Comparison of ENCODE assay signal across 11 cellular contexts in the genomic region with DNA sequence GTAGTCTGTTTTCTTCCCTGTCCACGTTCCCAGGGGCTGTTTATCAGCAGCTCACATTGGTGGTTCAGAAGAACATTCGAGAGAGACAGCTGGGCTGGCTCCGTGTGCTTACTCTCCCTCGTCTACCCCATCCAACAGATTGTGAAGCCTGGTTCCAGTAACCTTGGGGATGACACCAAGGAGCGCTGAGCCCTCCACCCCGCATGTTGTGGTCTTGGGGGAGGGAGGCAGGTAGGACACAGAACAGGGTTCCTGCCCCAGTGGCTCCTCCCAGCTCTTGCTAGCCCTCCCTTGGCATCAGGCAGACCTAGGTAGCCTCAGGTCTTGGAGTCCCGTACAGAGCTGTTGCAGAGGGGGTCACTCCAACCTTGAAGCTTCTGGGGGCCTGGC. TPM values are rescaled to one million over a fixed set of nuclear protein-coding genes. Genes with fewer than 3 reads are reported as not detected.
DNase-seq lines count a peak whose midpoint lies in the region; ATAC-seq, FAIRE-seq and TF ChIP-seq lines count a peak whose summit lies in the region.
"Had no signal": no experiment of that assay in that cellular context is flagged by ENCODE, and none has a peak within 500 bp of the region (broad histone marks: within the 10 kb centered on the region; RNA-seq: fewer than 3 reads in every experiment).

No MANE protein-coding gene starts in this region.

- H3K9me3 ChIP-seq in keratinocyte (ENCODE audit: control insufficient read depth, low read depth, low read length): no peaks in the 10 kb centered on the region

- peaks cover 50% of the 10 kb centered on the region for H3K4me1 ChIP-seq in keratinocyte (ENCODE audit: control insufficient read depth, extremely low read depth, insufficient read depth, low read length)

- H3K27ac Mint-ChIP-seq in activated T-cell treated with anti-CD3 and anti-CD28 coated beads, Interleukin-2, amount 50 U/mL, for 72 hours: peak overlapping the region; percentile 87
- H3K27ac Mint-ChIP-seq in activated CD4-positive, alpha-beta memory T cell treated with anti-CD3 and anti-CD28 coated beads for 36 hours: peak overlapping the region; percentile 97

- H3K27me3 Mint-ChIP-seq in activated T-cell treated with anti-CD3 and anti-CD28 coated beads, Interleukin-2, amount 50 U/mL, for 72 hours (ENCODE audit: low read depth): no peaks in the 10 kb centered on the region
- no peaks in the 10 kb centered on the region for H3K27me3 Mint-ChIP-seq in activated CD4-positive, alpha-beta memory T cell treated with anti-CD3 and anti-CD28 coated beads for 36 hours

- CTCF ChIA-PET in activated CD4-positive, alpha-beta memory T cell treated with anti-CD3 and anti-CD28 coated beads for 36 hours (lab: Charles Lee): interaction anchor here (0.7 to 2.9 kb wide), 6 partner anchors 13 to 144 kb away, joined by 3 to 13 read pairs (median 6); no protein-coding TSS in a partner anchor

- peak overlapping the region; percentile 74 for H3K9ac ChIP-seq in keratinocyte (ENCODE audit: control insufficient read depth, extremely low read depth, insufficient read depth, low read length)

- H3K79me2 ChIP-seq in keratinocyte (ENCODE audit: control insufficient read depth, insufficient read depth, low read length): peaks cover 89% of the 10 kb centered on the region

- DNase-seq in activated T-cell treated with anti-CD3 and anti-CD28 coated beads, Interleukin-2, amount 50 U/mL, for 72 hours: no peak
- DNase-seq in activated T-cell treated with anti-CD3 and anti-CD28 coated beads for 4 hours (no peak), keratinocyte (ENCODE audit: low read depth, low spot score) (no peak), HT-29 (ENCODE audit: low spot score) (no peak)
- no peak for DNase-seq in activated CD4-positive, alpha-beta memory T cell treated with anti-CD3 and anti-CD28 coated beads for 36 hours
- DNase-seq: activated effector memory CD4-positive, alpha-beta T cell treated with anti-CD3 and anti-CD28 coated beads, Interleukin-2, amount 50 U/mL, for 16 hours; HCEC 1CT; NCI-H1436 treated with DMSO at 0.1 percent for 48 hours had no signal

- H2AFZ ChIP-seq in keratinocyte (ENCODE audit: control insufficient read depth, low read length): no peak overlapping the region

- peaks cover 0 to 3% of the 10 kb centered on the region in 2 experiments for H3K36me3 ChIP-seq in keratinocyte (ENCODE audit: control insufficient read depth in 2 of 2, extremely low read depth in 1 of 2, insufficient read depth in 2 of 2, low read length in 2 of 2)

- H3K27me3 ChIP-seq in keratinocyte (ENCODE audit: control insufficient read depth, extremely low read depth, insufficient read depth, low read length): no peaks in the 10 kb centered on the region

- H4K20me1 ChIP-seq in keratinocyte (ENCODE audit: control insufficient read depth, extremely low read depth, insufficient read depth, low read length): peaks cover 8% of the 10 kb centered on the region

- H3K27ac ChIP-seq in keratinocyte (ENCODE audit: control insufficient read depth, insufficient read depth, low read length) (peak overlapping the region; percentile 82), temporal lobe (ENCODE audit: low read depth, low read length) (peak overlapping the region; percentile 81)

- no peak for TF ChIP-seq CTCF in keratinocyte (optimal IDR thresholded peaks at IDR 0.05 in 1 of 3, IDR thresholded peaks at IDR 0.05 in 1 of 3, conservative IDR thresholded peaks at IDR 0.05 in 1 of 3; ENCODE audit: extremely low read depth in 1 of 3, insufficient read depth in 2 of 3, low read length in 3 of 3)

- H3K36me3 Mint-ChIP-seq in activated T-cell treated with anti-CD3 and anti-CD28 coated beads, Interleukin-2, amount 50 U/mL, for 72 hours (ENCODE audit: insufficient read depth in 2 of 2): peaks cover 20 to 40% of the 10 kb centered on the region in 2 donors
- peaks cover 37% of the 10 kb centered on the region for H3K36me3 Mint-ChIP-seq in activated CD4-positive, alpha-beta memory T cell treated with anti-CD3 and anti-CD28 coated beads for 36 hours

- H3K9me1 ChIP-seq in keratinocyte (ENCODE audit: control insufficient read depth, extremely low read depth, insufficient read depth, low read length): peaks cover 3% of the 10 kb centered on the region

- no peak overlapping the region for H3K4me3 ChIP-seq in keratinocyte (ENCODE audit: control insufficient read depth in 2 of 3, extremely low read depth in 1 of 3, insufficient read depth in 2 of 3, low read depth in 1 of 3, low read length in 3 of 3)

- intact Hi-C loops in activated CD4-positive, alpha-beta memory T cell treated with anti-CD3 and anti-CD28 coated beads for 36 hours (cut with micrococcal nuclease): loop anchor here (10.0 kb wide), 1 partner anchor 365 kb away; the partner anchor contains the start of gene MTMR10

- H3K9me3 Mint-ChIP-seq in activated T-cell treated with anti-CD3 and anti-CD28 coated beads, Interleukin-2, amount 50 U/mL, for 72 hours: peaks cover 0 to 4% of the 10 kb centered on the region in 2 donors
- H3K9me3 Mint-ChIP-seq in activated CD4-positive, alpha-beta memory T cell treated with anti-CD3 and anti-CD28 coated beads for 36 hours: peaks cover 4% of the 10 kb centered on the region

- no peak overlapping the region for H3K4me2 ChIP-seq in keratinocyte (ENCODE audit: control insufficient read depth, extremely low read depth, insufficient read depth, low read depth, low read length)

- no peak for FAIRE-seq in keratinocyte (lab: Jason Lieb, UNC)

- peak overlapping the region; percentile 87 to 93 for H3K4me3 Mint-ChIP-seq in activated T-cell treated with anti-CD3 and anti-CD28 coated beads, Interleukin-2, amount 50 U/mL, for 72 hours
- H3K4me3 Mint-ChIP-seq in activated CD4-positive, alpha-beta memory T cell treated with anti-CD3 and anti-CD28 coated beads for 36 hours: peak overlapping the region; percentile 76

- dilution Hi-C loops in keratinocyte (cut with MboI; ENCODE audit: extremely low pct_ligation_motif_present, low sequenced_read_pairs): no loop called here

- H3K4me1 Mint-ChIP-seq in activated T-cell treated with anti-CD3 and anti-CD28 coated beads, Interleukin-2, amount 50 U/mL, for 72 hours (ENCODE audit: low read depth): peaks cover 100% of the 10 kb centered on the region
- peaks cover 100% of the 10 kb centered on the region for H3K4me1 Mint-ChIP-seq in activated CD4-positive, alpha-beta memory T cell treated with anti-CD3 and anti-CD28 coated beads for 36 hours (ENCODE audit: low read depth)

- no peak for ATAC-seq in activated T-cell treated with anti-CD3 and anti-CD28 coated beads, Interleukin-2, amount 50 U/mL, for 72 hours (replicated peaks in 1 of 2)
- ATAC-seq in HG03378 (IDR thresholded peaks at IDR 0.05; ENCODE audit: unreplicated experiment) (no peak), GM19351 (IDR thresholded peaks at IDR 0.05; ENCODE audit: unreplicated experiment) (no peak)

- POLR2A ChIA-PET in activated CD4-positive, alpha-beta memory T cell treated with anti-CD3 and anti-CD28 coated beads for 36 hours (lab: Charles Lee): interaction anchor here (0.8 to 10.3 kb wide), 3 partner anchors 12 to 75 kb away, joined by 3 to 97 read pairs (median 3); no protein-coding TSS in a partner anchor

RNA-seq across cellular contexts. Expression of gene KLF13, which starts 33.1 kb away (rescaled TPM):
- 100 to 1,000 TPM; 260 to 273 TPM for total RNA-seq in activated T-cell treated with anti-CD3 and anti-CD28 coated beads, Interleukin-2, amount 50 U/mL, for 72 hours
- total RNA-seq in activated CD4-positive, alpha-beta memory T cell treated with anti-CD3 and anti-CD28 coated beads for 36 hours: 100 to 1,000 TPM; 134 to 145 TPM
- polyA plus RNA-seq in keratinocyte: 42.4 to 66.7 TPM (median 59.8 TPM) in 3 replicates
- polyA plus RNA-seq in keratinocyte (2011; ENCODE audit: low read depth): 25.8 TPM
- polyA plus RNA-seq in keratinocyte (2011; cell fraction: cytosol; rRNA removed): 44.4 and 68.0 TPM in 2 replicates
- polyA plus RNA-seq in keratinocyte (2011; cell fraction: nucleus; rRNA removed): 107 and 118 TPM in 2 replicates
- polyA plus RNA-seq in keratinocyte (2012; ENCODE audit: low replicate concordance): 58.5 and 59.0 TPM in 2 replicates
- polyA minus RNA-seq in keratinocyte: 52.2 to 63.3 TPM (median 62.0 TPM) in 3 replicates
- polyA minus RNA-seq in keratinocyte (2011; cell fraction: cytosol; rRNA and poly(A)+ RNA removed): 49.5 TPM
- polyA minus RNA-seq in keratinocyte (2011; cell fraction: nucleus; rRNA and poly(A)+ RNA removed): 45.8 and 58.6 TPM in 2 replicates
- total RNA-seq in temporal lobe: 27.8 TPM
- total RNA-seq in HT-29 (2014; rRNA removed; shearing (Covaris generic)): 52.2 and 52.7 TPM in 2 replicates
